In genomic region chr17:71628306-71628705, GRCh38 we compare ENCODE assay signal across 22 cellular contexts.
A peak's percentile ranks its signal among the peaks of the same experiment; 100 is the strongest.
DNase-seq lines count a peak whose midpoint lies in the region; ATAC-seq, FAIRE-seq and TF ChIP-seq lines count a peak whose summit lies in the region.
"Had no signal": no experiment of that assay in that cellular context is flagged by ENCODE, and none has a peak within 500 bp of the region (broad histone marks: within the 10 kb centered on the region; RNA-seq: fewer than 3 reads in every experiment).

No MANE protein-coding gene starts in this region.

- peaks cover 38% of the 10 kb centered on the region for H3K4me1 Mint-ChIP-seq in astrocyte (ENCODE audit: low read depth, unreplicated experiment)
- H3K4me1 Mint-ChIP-seq: CD4-positive, CD25-positive, alpha-beta regulatory T cell had no signal

- no peaks in the 10 kb centered on the region for H3K27me3 Mint-ChIP-seq in astrocyte (ENCODE audit: low read depth, unreplicated experiment)
- H3K27me3 Mint-ChIP-seq: CD4-positive, CD25-positive, alpha-beta regulatory T cell had no signal

- H4K20me1 ChIP-seq in astrocyte (ENCODE audit: insufficient read depth, low read length) = no peaks in the 10 kb centered on the region

- DNase-seq in A172 (ENCODE audit: low spot score) (peak; percentile 68), Daoy (ENCODE audit: low read depth) (peak; percentile 34), LoVo (ENCODE audit: low spot score) (peak; percentile 21), astrocyte (ENCODE audit: low read depth) (peak; percentile 51), DMS 273 treated with DMSO at 0.1 percent for 48 hours (lab: John Stamatoyannopoulos, UW) (no peak), AML-193 (lab: John Stamatoyannopoulos, UW) (no peak), nucleus accumbens (lab: John Stamatoyannopoulos, UW) (no peak)
- DNase-seq: Calu3; CD4-positive, CD25-positive, alpha-beta regulatory T cell; GF-D8; MG63; NCI-H1092; NCI-H2107; NCI-H446; Peyer's patch; SHP77 had no signal

- ATAC-seq in GM21367 (IDR thresholded peaks at IDR 0.05; ENCODE audit: unreplicated experiment) = no peak
- ATAC-seq: HepG2 had no signal

- no peak overlapping the region for H3K27ac Mint-ChIP-seq in astrocyte (ENCODE audit: unreplicated experiment)
- H3K27ac Mint-ChIP-seq: CD4-positive, CD25-positive, alpha-beta regulatory T cell; T-helper 1 cell treated with Interleukin-12 subunit alpha and Interleukin-12 subunit beta and Interleukin-4 antibody, amounts not matched to agents 30 μg/mL and 1 μg/mL, for 36 hours had no signal

- no peak overlapping the region for H3K27ac ChIP-seq in astrocyte (ENCODE audit: low read depth, low read length)
- H3K27ac ChIP-seq: KMS-11, Peyer's patch had no signal

- no peaks in the 10 kb centered on the region for H3K9me3 ChIP-seq in astrocyte (ENCODE audit: insufficient read depth, low read depth, low read length)
- H3K9me3 ChIP-seq: MG63, Peyer's patch had no signal

- H3K36me3 Mint-ChIP-seq in astrocyte (ENCODE audit: low read depth, unreplicated experiment) = no peaks in the 10 kb centered on the region
- H3K36me3 Mint-ChIP-seq: CD4-positive, CD25-positive, alpha-beta regulatory T cell had no signal

- no peak overlapping the region for H3K9ac ChIP-seq in astrocyte (ENCODE audit: low read length)
- H3K9ac ChIP-seq: KMS-11 had no signal

- H3K36me3 ChIP-seq in astrocyte (ENCODE audit: insufficient read depth, low read length) = no peaks in the 10 kb centered on the region
- H3K36me3 ChIP-seq: MG63, Peyer's patch had no signal

- H3K4me3 ChIP-seq in astrocyte (ENCODE audit: insufficient read depth, low read depth, low read length) = no peak overlapping the region
- H3K4me3 ChIP-seq: MG63, Peyer's patch had no signal

- no peak for TF ChIP-seq CTCF in astrocyte (IDR thresholded peaks at IDR 0.05; ENCODE audit: insufficient read depth, low read depth, low read length)

- no peak overlapping the region for H3K4me2 ChIP-seq in astrocyte (ENCODE audit: low read length)
- H3K4me2 ChIP-seq: KMS-11 had no signal

- H3K79me2 ChIP-seq in astrocyte (ENCODE audit: insufficient read depth, low read length) = no peaks in the 10 kb centered on the region

- no peak for FAIRE-seq in astrocyte (lab: Jason Lieb, UNC)
- FAIRE-seq: GM12891, GM18507, HepG2 had no signal

- no peaks in the 10 kb centered on the region for H3K9me3 Mint-ChIP-seq in astrocyte (ENCODE audit: unreplicated experiment)

- H3K4me1 ChIP-seq in astrocyte (ENCODE audit: insufficient read depth, low read length) = peaks cover 23% of the 10 kb centered on the region

- no peak overlapping the region for H3K4me3 Mint-ChIP-seq in astrocyte (ENCODE audit: unreplicated experiment)
- H3K4me3 Mint-ChIP-seq: CD4-positive, CD25-positive, alpha-beta regulatory T cell; T-helper 1 cell treated with Interleukin-12 subunit alpha and Interleukin-12 subunit beta and Interleukin-4 antibody, amounts not matched to agents 30 μg/mL and 1 μg/mL, for 36 hours had no signal

- H3K27me3 ChIP-seq in astrocyte (ENCODE audit: insufficient read depth, low read length) = no peaks in the 10 kb centered on the region
- H3K27me3 ChIP-seq: MG63, Peyer's patch had no signal

- no peak overlapping the region for H2AFZ ChIP-seq in astrocyte (ENCODE audit: low read depth, low read length)

Comparison
In these comparisons a context has a peak if more than half of its experiments do, and no peak if none do; other contexts are left out.
1. DNase-seq: peak in A172 (single experiment), Daoy (single experiment), LoVo (single experiment) and astrocyte (single experiment); none in DMS 273 treated with DMSO at 0.1 percent for 48 hours (single experiment), AML-193 (0 of 2) and nucleus accumbens (0 of 56).